8 cellular contexts compared by ENCODE assay signal in the genomic region with DNA sequence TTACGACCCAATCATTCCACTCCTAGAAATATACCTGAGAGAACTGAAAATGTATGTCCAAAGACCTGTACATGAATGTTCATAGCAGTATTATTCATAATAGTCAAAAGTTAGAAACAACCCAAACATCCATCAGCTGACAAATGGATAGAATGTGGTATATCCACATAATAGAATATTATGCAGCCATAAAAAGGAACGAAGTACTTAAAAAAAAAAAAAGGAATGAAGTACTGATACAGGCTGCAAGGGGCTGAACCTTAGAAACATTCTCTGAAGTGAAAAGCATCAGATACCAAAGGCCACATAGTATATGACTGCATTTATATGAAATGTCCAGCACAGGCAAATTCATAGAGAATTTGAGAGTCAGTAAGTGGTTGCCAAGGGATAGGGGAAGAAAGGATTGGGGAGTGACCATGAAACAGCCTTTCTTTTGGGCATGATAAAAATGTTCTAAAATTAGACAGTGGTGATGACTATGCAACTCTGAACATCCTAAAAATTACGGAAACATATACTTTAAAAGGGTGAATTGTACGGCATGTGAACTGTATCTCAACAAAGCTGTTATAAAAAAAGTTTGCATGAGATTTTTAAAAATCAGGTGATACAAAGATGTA. TPM values are rescaled to one million over a fixed set of nuclear protein-coding genes. Genes with fewer than 3 reads are reported as not detected.
DNase-seq lines count a peak whose midpoint lies in the region; TF ChIP-seq lines count a peak whose summit lies in the region.

No MANE protein-coding gene starts in this region.

- TSS peak; percentile 26 for BruUV-seq in mammary epithelial cell (replicated peaks; lab: Mats Ljungman, UMichigan)

- CTCF ChIA-PET in mammary epithelial cell (lab: Charles Lee; ENCODE audit: low non-redundant PET): no interaction called here

- H3K9me3 ChIP-seq in mammary epithelial cell (replicated peaks; ENCODE audit: insufficient read depth, low read length) (no peaks in the 10 kb centered on the region), neutrophil (no peaks in the 10 kb centered on the region)

- DNase-seq in EL (peak; percentile 17), NOMO-1 treated with DMSO at 0.1 percent for 48 hours (lab: John Stamatoyannopoulos, UW; ENCODE audit: unreplicated experiment) (peak; percentile 88), mammary epithelial cell (no peak), kidney tubule cell (ENCODE audit: low spot score) (no peak), NCI-H2227 treated with DMSO at 0.1 percent for 48 hours (lab: John Stamatoyannopoulos, UW) (no peak), HuH-7 (ENCODE audit: low spot score) (no peak), OCI-M2 (lab: John Stamatoyannopoulos, UW; ENCODE audit: unreplicated experiment) (no peak)

- dilution Hi-C loops in mammary epithelial cell (cut with HindIII; ENCODE audit: low sequenced_read_pairs): no loop called here

- H3K36me3 ChIP-seq in mammary epithelial cell (ENCODE audit: insufficient read depth, low read length): no peaks in the 10 kb centered on the region
- H3K36me3 ChIP-seq in neutrophil: peaks cover 10% of the 10 kb centered on the region

- H3K27me3 ChIP-seq in mammary epithelial cell (ENCODE audit: insufficient read depth, low read length) (no peaks in the 10 kb centered on the region), neutrophil (no peaks in the 10 kb centered on the region)

- H3K79me2 ChIP-seq in mammary epithelial cell (ENCODE audit: insufficient read depth, low read length): peaks cover 38% of the 10 kb centered on the region

- intact Hi-C loops in mammary epithelial cell (cut with micrococcal nuclease): no loop called here

- H3K4me1 ChIP-seq in mammary epithelial cell (ENCODE audit: insufficient read depth, low read length) (peaks cover 27% of the 10 kb centered on the region), neutrophil (ENCODE audit: control insufficient read depth in 1 of 2, insufficient read depth in 1 of 2, low read depth in 1 of 2, low read length in 1 of 2) (peaks cover 64 to 74% of the 10 kb centered on the region in 2 experiments)

- H3K4me2 ChIP-seq in mammary epithelial cell (ENCODE audit: insufficient read depth, low read depth, low read length): no peak overlapping the region

- no peak overlapping the region for H2AFZ ChIP-seq in mammary epithelial cell (ENCODE audit: low read depth, low read length)

- TF ChIP-seq CTCF in mammary epithelial cell (conservative IDR thresholded peaks at IDR 0.05 in 1 of 2, IDR thresholded peaks at IDR 0.05 in 1 of 2; ENCODE audit: extremely low read depth in 1 of 2, insufficient read depth in 1 of 2, low read depth in 1 of 2, low read length in 2 of 2): no peak
- no peak for TF ChIP-seq CTCF in neutrophil (IDR thresholded peaks at IDR 0.05)

- H3K27ac ChIP-seq in mammary epithelial cell (ENCODE audit: insufficient read depth, low read depth, low read length): no peak overlapping the region
- H3K27ac ChIP-seq in neutrophil: peak overlapping the region; percentile 84

- H4K20me1 ChIP-seq in mammary epithelial cell (ENCODE audit: insufficient read depth, low read length): no peaks in the 10 kb centered on the region

- in situ Hi-C loops in mammary epithelial cell (cut with MboI; ENCODE audit: low sequenced_read_pairs in 2 of 2): loop anchor here in 1 of 2 donors (5.0 kb wide), 1 partner anchor 76 kb away; the partner anchor contains the start of gene TFIP11

- H3K4me3 ChIP-seq in mammary epithelial cell (replicated peaks in 1 of 3; ENCODE audit: insufficient read depth in 1 of 3, low read depth in 2 of 3, low read length in 3 of 3) (no peak overlapping the region), neutrophil (ENCODE audit: low read depth in 1 of 2, low read length in 1 of 2) (peak overlapping the region; percentile 82 to 93)

- WGBS in mammary epithelial cell (ENCODE audit: low coverage, missing lambda C conversion rate): 98% methylated on average over 4 of the region's 4 CpGs

- H3K9ac ChIP-seq in mammary epithelial cell (ENCODE audit: insufficient read depth, low read length): no peak overlapping the region

RNA-seq across cellular contexts. Expression of gene TPST2, which starts 1.8 kb away (rescaled TPM):
- total RNA-seq in mammary epithelial cell: 10 to 100 TPM; 18.8 to 62.5 TPM
- 28.4 TPM for polyA plus RNA-seq in mammary epithelial cell
- 63.0 TPM for polyA minus RNA-seq in mammary epithelial cell

RNA-seq across cellular contexts. Expression of gene CRYBB1, which starts 29.7 kb away (rescaled TPM):
- total RNA-seq in mammary epithelial cell: not detected
- not detected for polyA plus RNA-seq in mammary epithelial cell
- polyA minus RNA-seq in mammary epithelial cell: not detected

RNA-seq across cellular contexts. Expression of gene CRYBA4, which starts 33.7 kb away (rescaled TPM):
- total RNA-seq in mammary epithelial cell: not detected
- polyA plus RNA-seq in mammary epithelial cell: not detected
- polyA minus RNA-seq in mammary epithelial cell: not detected

Comparison
In these comparisons a context has a peak if more than half of its experiments do, and no peak if none do; other contexts are left out.
1. DNase-seq: peak in EL (single experiment) and NOMO-1 treated with DMSO at 0.1 percent for 48 hours (single experiment); none in mammary epithelial cell (single experiment), kidney tubule cell (single experiment), NCI-H2227 treated with DMSO at 0.1 percent for 48 hours (single experiment), HuH-7 (single experiment) and OCI-M2 (single experiment).
2. H3K4me3 ChIP-seq: peak in neutrophil (2 of 2); none in mammary epithelial cell (0 of 3).